In the genomic region with DNA sequence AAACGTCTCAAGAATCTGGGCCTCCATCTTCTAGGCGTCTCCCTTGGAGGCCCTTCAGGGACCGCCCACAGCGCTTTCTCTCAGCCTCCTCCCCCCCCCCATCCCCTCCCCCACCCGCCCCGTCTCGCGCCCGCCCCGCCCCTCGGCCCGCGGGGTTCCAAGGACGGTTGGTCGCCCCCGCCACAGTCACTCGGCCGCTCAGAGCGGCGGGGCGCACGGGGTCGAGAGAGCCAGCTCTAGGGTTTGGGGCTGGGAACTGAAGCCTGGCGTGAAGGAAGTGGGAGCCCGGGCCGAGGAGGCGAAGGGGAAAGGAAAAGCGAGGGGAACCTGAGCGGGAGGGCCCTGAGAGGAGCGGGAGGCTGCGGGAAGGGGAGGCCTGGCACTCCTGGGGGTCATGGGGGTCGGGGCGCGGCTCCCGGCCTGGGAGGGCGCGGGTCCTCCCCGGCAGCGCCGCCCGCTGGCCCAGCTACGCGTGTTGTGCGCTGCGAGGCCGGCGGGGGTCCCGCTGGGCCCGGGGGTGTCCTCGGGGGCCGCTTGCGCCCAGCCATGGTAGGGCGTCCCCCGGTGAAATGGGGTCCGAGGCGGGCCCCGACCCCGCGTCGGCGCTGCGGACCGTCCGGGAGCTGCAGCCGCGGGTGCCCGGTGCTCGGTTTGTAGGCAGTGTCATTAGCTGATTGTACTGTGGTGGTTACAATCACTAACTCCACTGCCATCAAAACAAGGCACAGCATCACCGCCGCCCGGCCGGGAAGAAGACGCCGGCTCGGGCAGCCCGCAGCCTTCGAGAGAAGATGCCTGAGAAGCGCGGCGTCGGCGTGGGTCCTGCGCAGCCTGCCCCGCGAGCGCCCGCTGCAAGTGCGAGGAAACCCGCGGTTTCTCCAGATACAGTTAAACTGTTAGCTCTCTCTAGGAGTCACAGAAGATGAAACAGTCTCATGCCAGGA, we compare ENCODE assay signal across 8 cellular contexts. TPM values are rescaled to one million over a fixed set of nuclear protein-coding genes. Genes with fewer than 3 reads are reported as not detected.
DNase-seq lines count a peak whose midpoint lies in the region; ATAC-seq and TF ChIP-seq lines count a peak whose summit lies in the region.

A gene (minus strand): TSS at position 91 of the 944 bp plus-strand sequence. CDS start 13,610 bp downstream, outside the sequence.

- H3K4me3 ChIP-seq in Loucy (ENCODE audit: low read length, poor library complexity, severe bottlenecking) (no peak within 1 kb of the TSS), astrocyte of the cerebellum (ENCODE audit: low read depth, low read length) (peak within 1 kb of the TSS; percentile 39), HAP-1 (no peak within 1 kb of the TSS)

- no peaks in the 10 kb centered on the region for H3F3A ChIP-seq in Loucy (ENCODE audit: low read depth)

- peak within 1 kb of the TSS; percentile 65 for H3K4me3 Mint-ChIP-seq in Calu3 (ENCODE audit: low read depth, unreplicated experiment)

- H3K36me3 Mint-ChIP-seq in Calu3 (ENCODE audit: insufficient read depth, unreplicated experiment) = no peaks in the 10 kb centered on the region

- no peaks in the 10 kb centered on the region for H3K9me3 Mint-ChIP-seq in Calu3 (ENCODE audit: low read depth, unreplicated experiment)

- H3K27me3 ChIP-seq in Loucy (ENCODE audit: insufficient read depth, low read length, poor library complexity, severe bottlenecking) = no peaks in the 10 kb centered on the region
- H3K27me3 ChIP-seq in HAP-1 (ENCODE audit: low read depth) = peaks cover 3% of the 10 kb centered on the region; the same call in 1 of the 2 replicates

- TF ChIP-seq CTCF in Calu3 (IDR thresholded peaks at IDR 0.05; ENCODE audit: unreplicated experiment) (no peak), Loucy (conservative IDR thresholded peaks at IDR 0.05; ENCODE audit: low read length) (no peak), astrocyte of the cerebellum (IDR thresholded peaks at IDR 0.05; ENCODE audit: low read depth, low read length, missing control alignments) (no peak)

- peak within 1 kb of the TSS; percentile 42; the same call in 1 of the 2 replicates for H2AFZ ChIP-seq in Loucy (ENCODE audit: low read length)

- intact Hi-C loops in Calu3 (cut with micrococcal nuclease; ENCODE audit: unreplicated experiment) = loop anchor here (2.0 kb wide), 1 partner anchor 46 kb away; no protein-coding TSS in a partner anchor

- no peak within 1 kb of the TSS for H3K4me2 ChIP-seq in Loucy (ENCODE audit: low read depth, low read length, poor library complexity, severe bottlenecking)

- peak; percentile 15 for DNase-seq in Calu3
- DNase-seq in astrocyte of the cerebellum (ENCODE audit: low read depth) = no peak
- peak; percentile 48 for DNase-seq in iPS-NIHi7 (ENCODE audit: extremely low spot score)
- DNase-seq in stimulated activated naive CD8-positive, alpha-beta T cell treated with anti-CD3 and anti-CD28 coated beads, Interleukin-15, Interleukin-2, amounts not matched to agents 100 U/mL and 50 U/mL, for 24 hours = peak; percentile 51
- DNase-seq in HAP-1 (ENCODE audit: low spot score in 2 of 2) = no peak

- H3K9me3 ChIP-seq in Loucy (ENCODE audit: insufficient read depth, low read depth, low read length) (no peaks in the 10 kb centered on the region), HAP-1 (no peaks in the 10 kb centered on the region)

- H4K20me1 ChIP-seq in Loucy (ENCODE audit: insufficient read depth, low read length, poor library complexity, severe bottlenecking) = no peaks in the 10 kb centered on the region

- ATAC-seq in stimulated activated naive CD8-positive, alpha-beta T cell treated with anti-CD3 and anti-CD28 coated beads, Interleukin-15, Interleukin-2, amounts not matched to agents 100 U/mL and 50 U/mL, for 24 hours = peak; percentile 64
- no peak for ATAC-seq in HG02610 (IDR thresholded peaks at IDR 0.05; ENCODE audit: unreplicated experiment)
- ATAC-seq in HG03378 (IDR thresholded peaks at IDR 0.05; ENCODE audit: unreplicated experiment) = no peak

- BruUV-seq in Calu3 (replicated peaks; lab: Mats Ljungman, UMichigan) = no TSS peak

- H3K9me2 ChIP-seq in Loucy (replicated peaks; ENCODE audit: low read depth, low read length) = no peaks in the 10 kb centered on the region

- H3K4me1 ChIP-seq in Loucy (ENCODE audit: insufficient read depth, low read length, poor library complexity, severe bottlenecking) (peaks cover 2% of the 10 kb centered on the region), HAP-1 (peaks cover 11% of the 10 kb centered on the region)

- H3K27ac Mint-ChIP-seq in Calu3 (ENCODE audit: unreplicated experiment) = peak within 1 kb of the TSS; percentile 38

- H3K27me3 Mint-ChIP-seq in Calu3 (ENCODE audit: unreplicated experiment) = peaks cover 6% of the 10 kb centered on the region

- H3K79me2 ChIP-seq in Loucy (ENCODE audit: insufficient read depth, low read length) = no peaks in the 10 kb centered on the region

- CTCF ChIA-PET in Calu3 (lab: Charles Lee) = interaction anchor here (0.6 to 1.6 kb wide), 3 partner anchors 11 to 358 kb away, joined by 3 to 12 read pairs (median 3); no protein-coding TSS in a partner anchor

- no peaks in the 10 kb centered on the region for H3K36me3 ChIP-seq in Loucy (ENCODE audit: insufficient read depth, low read length)
- no peaks in the 10 kb centered on the region for H3K36me3 ChIP-seq in HAP-1 (replicated peaks)

- no peak within 1 kb of the TSS for H3K9ac ChIP-seq in Loucy (ENCODE audit: low read depth, low read length, poor library complexity, severe bottlenecking)

- in situ Hi-C loops in astrocyte of the cerebellum (cut with HindIII; ENCODE audit: low sequenced_read_pairs) (no loop called here), HAP-1 (cut with MboI; ENCODE audit: low sequenced_read_pairs) (no loop called here)

- H3K4me1 Mint-ChIP-seq in Calu3 (ENCODE audit: low read depth, unreplicated experiment) = no peaks in the 10 kb centered on the region

RNA-seq across cellular contexts. Expression of the gene that starts here (rescaled TPM):
- not detected in 2 replicates for total RNA-seq in Calu3 (2022)

Comparison
In these comparisons a context has a peak if more than half of its experiments do, and no peak if none do; other contexts are left out.
1. Peak in DNase-seq in Calu3; RNA of the gene not detected or under 1 TPM.
2. DNase-seq: peak in iPS-NIHi7 (single experiment) and stimulated activated naive CD8-positive, alpha-beta T cell treated with anti-CD3 and anti-CD28 coated beads, Interleukin-15, Interleukin-2, amounts not matched to agents 100 U/mL and 50 U/mL, for 24 hours (single experiment); none in astrocyte of the cerebellum (single experiment) and HAP-1 (0 of 2).